In genomic region chr6:12923644-12924235, GRCh38 we compare ENCODE assay signal across 23 cellular contexts.
DNase-seq lines count a peak whose midpoint lies in the region; ATAC-seq, FAIRE-seq and TF ChIP-seq lines count a peak whose summit lies in the region.
"Had no signal": no experiment of that assay in that cellular context is flagged by ENCODE, and none has a peak within 500 bp of the region (broad histone marks: within the 10 kb centered on the region; RNA-seq: fewer than 3 reads in every experiment).

No MANE protein-coding gene starts in this region.

- TF ChIP-seq CTCF in C4-2B (conservative IDR thresholded peaks at IDR 0.05) (peak; percentile 10), activated B cell treated with CpG ODN at 0.5 μM for 24 hours (IDR thresholded peaks at IDR 0.05) (no peak), natural killer cell (IDR thresholded peaks at IDR 0.05) (no peak)

- intact Hi-C loops in activated B cell treated with CpG ODN at 0.5 μM for 24 hours (cut with micrococcal nuclease) = no loop called here
- intact Hi-C loops in activated T-helper 2 cell treated with anti-CD3 and anti-CD28 coated beads, Interferon-gamma antibody, Interleukin-2, Interleukin-4, amounts not matched to agents 10 μg/mL and 5 μg/mL and 100 μg/mL, durations not matched to agents 14 hours and 24 hours and 36 hours (cut with micrococcal nuclease) = no loop called here
- intact Hi-C loops in natural killer cell (cut with micrococcal nuclease) = no loop called here

- H3K4me1 Mint-ChIP-seq in activated B cell treated with CpG ODN at 0.5 μM for 24 hours (no peaks in the 10 kb centered on the region), natural killer cell (no peaks in the 10 kb centered on the region)
- no peaks in the 10 kb centered on the region for H3K4me1 Mint-ChIP-seq in activated T-helper 2 cell treated with anti-CD3 and anti-CD28 coated beads, Interferon-gamma antibody, Interleukin-2, Interleukin-4, amounts not matched to agents 10 μg/mL and 5 μg/mL and 100 μg/mL, durations not matched to agents 14 hours and 24 hours and 36 hours (ENCODE audit: low read depth)

- peak; percentile 17 for DNase-seq in GM12891 (ENCODE audit: insufficient read length, low spot score)
- no peak for DNase-seq in activated B cell treated with CpG ODN at 0.5 μM for 24 hours
- no peak for DNase-seq in stimulated activated CD8-positive, alpha-beta memory T cell treated with anti-CD3 and anti-CD28 coated beads, Interleukin-4, amount 100 ng/mL, for 48 hours
- no peak for DNase-seq in T-helper 2 cell
- no peak for DNase-seq in activated T-helper 2 cell treated with anti-CD3 and anti-CD28 coated beads, Interferon-gamma antibody, Interleukin-2, Interleukin-4, amounts not matched to agents 10 μg/mL and 5 μg/mL and 100 μg/mL, durations not matched to agents 14 hours and 24 hours and 36 hours (ENCODE audit: low spot score)
- DNase-seq in natural killer cell = no peak
- DNase-seq: activated CD8-positive, alpha-beta memory T cell treated with anti-CD3 and anti-CD28 coated beads, Interleukin-2, amount 10 ng/mL, durations not matched to agents 7 days and 5 days; CD8-positive, alpha-beta T cell; left ventricle myocardium superior; NCI-H2081 treated with DMSO at 0.1 percent for 48 hours; NCI-H524; retina; SHP77 treated with DMSO at 0.1 percent for 48 hours; upper lobe of left lung had no signal

- CTCF ChIA-PET in activated B cell treated with CpG ODN at 0.5 μM for 24 hours (lab: Charles Lee) = no interaction called here

- no peak overlapping the region for H3K4me3 Mint-ChIP-seq in activated B cell treated with CpG ODN at 0.5 μM for 24 hours
- no peak overlapping the region for H3K4me3 Mint-ChIP-seq in activated T-helper 2 cell treated with anti-CD3 and anti-CD28 coated beads, Interferon-gamma antibody, Interleukin-2, Interleukin-4, amounts not matched to agents 10 μg/mL and 5 μg/mL and 100 μg/mL, durations not matched to agents 14 hours and 24 hours and 36 hours (ENCODE audit: low read depth)
- H3K4me3 Mint-ChIP-seq in natural killer cell = no peak overlapping the region
- H3K4me3 Mint-ChIP-seq: activated CD8-positive, alpha-beta memory T cell treated with anti-CD3 and anti-CD28 coated beads, Interleukin-2, amount 10 ng/mL, durations not matched to agents 7 days and 5 days; CD8-positive, alpha-beta T cell; IgD-negative memory B cell; stimulated activated naive CD8-positive, alpha-beta T cell treated with anti-CD3 and anti-CD28 coated beads, Interleukin-15, Interleukin-2, amounts not matched to agents 100 ng/mL and 50 ng/mL, for 24 hours; T-helper 1 cell treated with Interleukin-12 subunit alpha and Interleukin-12 subunit beta and Interleukin-4 antibody, amounts not matched to agents 30 μg/mL and 1 μg/mL, for 36 hours; WTC11 had no signal

- H3K27me3 Mint-ChIP-seq in activated B cell treated with CpG ODN at 0.5 μM for 24 hours (no peaks in the 10 kb centered on the region), natural killer cell (ENCODE audit: low read depth in 2 of 2) (peaks cover 11 to 12% of the 10 kb centered on the region in 2 donors)
- H3K27me3 Mint-ChIP-seq in activated T-helper 2 cell treated with anti-CD3 and anti-CD28 coated beads, Interferon-gamma antibody, Interleukin-2, Interleukin-4, amounts not matched to agents 10 μg/mL and 5 μg/mL and 100 μg/mL, durations not matched to agents 14 hours and 24 hours and 36 hours (ENCODE audit: low read depth) = peaks cover 22% of the 10 kb centered on the region

- FAIRE-seq in GM12891 (lab: Jason Lieb, UNC) = peak; percentile 79

- POLR2A ChIA-PET in activated B cell treated with CpG ODN at 0.5 μM for 24 hours (lab: Charles Lee) = no interaction called here

- no peak for TF ChIP-seq POLR2A in GM12891 (IDR thresholded peaks at IDR 0.05; ENCODE audit: low read depth, low read length)

- H3K9me3 Mint-ChIP-seq in activated B cell treated with CpG ODN at 0.5 μM for 24 hours (no peaks in the 10 kb centered on the region), natural killer cell (no peaks in the 10 kb centered on the region)
- H3K9me3 Mint-ChIP-seq in activated T-helper 2 cell treated with anti-CD3 and anti-CD28 coated beads, Interferon-gamma antibody, Interleukin-2, Interleukin-4, amounts not matched to agents 10 μg/mL and 5 μg/mL and 100 μg/mL, durations not matched to agents 14 hours and 24 hours and 36 hours = no peaks in the 10 kb centered on the region
- H3K9me3 Mint-ChIP-seq: CD8-positive, alpha-beta T cell; IgD-negative memory B cell; stimulated activated naive CD8-positive, alpha-beta T cell treated with anti-CD3 and anti-CD28 coated beads, Interleukin-15, Interleukin-2, amounts not matched to agents 100 ng/mL and 50 ng/mL, for 24 hours; T-helper 1 cell treated with Interleukin-12 subunit alpha and Interleukin-12 subunit beta and Interleukin-4 antibody, amounts not matched to agents 30 μg/mL and 1 μg/mL, for 36 hours; WTC11 had no signal

- no peak overlapping the region for H3K27ac ChIP-seq in C4-2B
- H3K27ac ChIP-seq: breast epithelium, esophagus muscularis mucosa, HL-60, upper lobe of left lung had no signal

- H3K36me3 Mint-ChIP-seq in activated B cell treated with CpG ODN at 0.5 μM for 24 hours (ENCODE audit: low read depth) (no peaks in the 10 kb centered on the region), natural killer cell (no peaks in the 10 kb centered on the region)
- H3K36me3 Mint-ChIP-seq in activated T-helper 2 cell treated with anti-CD3 and anti-CD28 coated beads, Interferon-gamma antibody, Interleukin-2, Interleukin-4, amounts not matched to agents 10 μg/mL and 5 μg/mL and 100 μg/mL, durations not matched to agents 14 hours and 24 hours and 36 hours (ENCODE audit: low read depth) = no peaks in the 10 kb centered on the region
- H3K36me3 Mint-ChIP-seq: activated CD8-positive, alpha-beta memory T cell treated with anti-CD3 and anti-CD28 coated beads, Interleukin-2, amount 10 ng/mL, durations not matched to agents 7 days and 5 days; CD8-positive, alpha-beta T cell; IgD-negative memory B cell; WTC11 had no signal

- ATAC-seq in HG02885 (IDR thresholded peaks at IDR 0.05; ENCODE audit: poor library complexity, unreplicated experiment) = peak; percentile 58
- ATAC-seq in activated B cell treated with CpG ODN at 0.5 μM for 24 hours (ENCODE audit: low read depth) = peak; percentile 37
- no peak for ATAC-seq in natural killer cell
- ATAC-seq: activated CD8-positive, alpha-beta memory T cell treated with anti-CD3 and anti-CD28 coated beads, Interleukin-2, amount 10 ng/mL, durations not matched to agents 7 days and 5 days; CD8-positive, alpha-beta T cell; left ventricle myocardium superior; WTC11 had no signal

- H3K27ac Mint-ChIP-seq in activated B cell treated with CpG ODN at 0.5 μM for 24 hours (no peak overlapping the region), natural killer cell (no peak overlapping the region)
- H3K27ac Mint-ChIP-seq in activated T-helper 2 cell treated with anti-CD3 and anti-CD28 coated beads, Interferon-gamma antibody, Interleukin-2, Interleukin-4, amounts not matched to agents 10 μg/mL and 5 μg/mL and 100 μg/mL, durations not matched to agents 14 hours and 24 hours and 36 hours = no peak overlapping the region
- H3K27ac Mint-ChIP-seq: activated CD8-positive, alpha-beta memory T cell treated with anti-CD3 and anti-CD28 coated beads, Interleukin-2, amount 10 ng/mL, durations not matched to agents 7 days and 5 days; CD8-positive, alpha-beta T cell; IgD-negative memory B cell; stimulated activated naive CD8-positive, alpha-beta T cell treated with anti-CD3 and anti-CD28 coated beads, Interleukin-15, Interleukin-2, amounts not matched to agents 100 ng/mL and 50 ng/mL, for 24 hours; T-helper 1 cell treated with Interleukin-12 subunit alpha and Interleukin-12 subunit beta and Interleukin-4 antibody, amounts not matched to agents 30 μg/mL and 1 μg/mL, for 36 hours; WTC11 had no signal

TF ChIP-seq in GM12891, 5 proteins besides CTCF, POLR2A, EP300 and RAD21:
- TF ChIP-seq TAF1 (IDR thresholded peaks at IDR 0.05; ENCODE audit: low read depth, low read length) (no peak), SPI1 (IDR thresholded peaks at IDR 0.05; ENCODE audit: low read depth, low read length) (peak; percentile 96)

Comparison
In these comparisons a context has a peak if more than half of its experiments do, and no peak if none do; other contexts are left out.
1. ATAC-seq: peak in HG02885 (single experiment) and activated B cell treated with CpG ODN at 0.5 μM for 24 hours (single experiment); none in natural killer cell (0 of 3).